Comparison of ENCODE assay signal across 23 cellular contexts in genomic region chr10:89219512-89220218, GRCh38. TPM values are rescaled to one million over a fixed set of nuclear protein-coding genes. Genes with fewer than 3 reads are reported as not detected.
DNase-seq lines count a peak whose midpoint lies in the region; ATAC-seq, FAIRE-seq and TF ChIP-seq lines count a peak whose summit lies in the region.
"Had no signal": no experiment of that assay in that cellular context is flagged by ENCODE, and none has a peak within 500 bp of the region (broad histone marks: within the 10 kb centered on the region; RNA-seq: fewer than 3 reads in every experiment).

No MANE protein-coding gene starts in this region.

- CTCF ChIA-PET in activated CD8-positive, alpha-beta T cell treated with anti-CD3 and anti-CD28 coated beads for 36 hours (lab: Charles Lee) = interaction anchor here (2.5 to 3.5 kb wide), 7 partner anchors 10 to 284 kb away, joined by 15 to 82 read pairs (median 27); partner anchors contain the start of genes CH25H and LIPA
- CTCF ChIA-PET in activated CD8-positive, alpha-beta memory T cell treated with anti-CD3 and anti-CD28 coated beads, Interleukin-2, amount 10 ng/mL, durations not matched to agents 7 days and 5 days (lab: Charles Lee) = interaction anchor here (2.6 to 2.9 kb wide), 2 partner anchors 283 to 287 kb away, joined by 13 to 42 read pairs; no protein-coding TSS in a partner anchor

- no peaks in the 10 kb centered on the region for H3K9me3 ChIP-seq in T-helper 17 cell (ENCODE audit: control insufficient read depth, low read length, poor library complexity, severe bottlenecking)
- H3K9me3 ChIP-seq: mucosa of descending colon, thoracic aorta had no signal

- H3K27ac ChIP-seq in substantia nigra (ENCODE audit: low read depth, low read length, poor library complexity, severe bottlenecking) = peak overlapping the region; percentile 68
- H3K27ac ChIP-seq: thoracic aorta had no signal

- no peaks in the 10 kb centered on the region for H3K9me3 Mint-ChIP-seq in activated CD8-positive, alpha-beta T cell treated with anti-CD3 and anti-CD28 coated beads for 36 hours
- H3K9me3 Mint-ChIP-seq in activated CD8-positive, alpha-beta memory T cell treated with anti-CD3 and anti-CD28 coated beads, Interleukin-2, amount 10 ng/mL, durations not matched to agents 7 days and 5 days (ENCODE audit: low read depth) = no peaks in the 10 kb centered on the region
- H3K9me3 Mint-ChIP-seq: CD4-positive, alpha-beta T cell had no signal

- H3K36me3 Mint-ChIP-seq in T-helper 17 cell (ENCODE audit: low read depth) = no peaks in the 10 kb centered on the region
- no peaks in the 10 kb centered on the region for H3K36me3 Mint-ChIP-seq in activated CD8-positive, alpha-beta T cell treated with anti-CD3 and anti-CD28 coated beads for 36 hours (ENCODE audit: low read depth)
- peaks cover 4% of the 10 kb centered on the region for H3K36me3 Mint-ChIP-seq in activated CD8-positive, alpha-beta memory T cell treated with anti-CD3 and anti-CD28 coated beads, Interleukin-2, amount 10 ng/mL, durations not matched to agents 7 days and 5 days

- H3K4me1 Mint-ChIP-seq in T-helper 17 cell = peaks cover 6% of the 10 kb centered on the region
- H3K4me1 Mint-ChIP-seq in activated CD8-positive, alpha-beta T cell treated with anti-CD3 and anti-CD28 coated beads for 36 hours (ENCODE audit: low read depth) = peaks cover 7% of the 10 kb centered on the region
- H3K4me1 Mint-ChIP-seq in activated CD8-positive, alpha-beta memory T cell treated with anti-CD3 and anti-CD28 coated beads, Interleukin-2, amount 10 ng/mL, durations not matched to agents 7 days and 5 days = peaks cover 7% of the 10 kb centered on the region

- POLR2A ChIA-PET in activated CD8-positive, alpha-beta T cell treated with anti-CD3 and anti-CD28 coated beads for 36 hours (lab: Charles Lee) = no interaction called here

- ATAC-seq in T-helper 17 cell (no peak), GM21526 (IDR thresholded peaks at IDR 0.05; ENCODE audit: low FRiP score, unreplicated experiment) (no peak)
- ATAC-seq in activated CD8-positive, alpha-beta T cell treated with anti-CD3 and anti-CD28 coated beads for 36 hours = no peak
- no peak for ATAC-seq in activated CD8-positive, alpha-beta memory T cell treated with anti-CD3 and anti-CD28 coated beads, Interleukin-2, amount 10 ng/mL, durations not matched to agents 7 days and 5 days
- ATAC-seq: mucosa of descending colon had no signal

- no peak for TF ChIP-seq CTCF in bronchial epithelial cell (IDR thresholded peaks at IDR 0.05; ENCODE audit: insufficient read depth, low read length, severe bottlenecking)
- no peak for TF ChIP-seq CTCF in activated CD8-positive, alpha-beta T cell treated with anti-CD3 and anti-CD28 coated beads for 36 hours (IDR thresholded peaks at IDR 0.05)

- no peaks in the 10 kb centered on the region for H3K36me3 ChIP-seq in bronchial epithelial cell (ENCODE audit: control insufficient read depth, insufficient read depth, low read length)

- H3K27me3 ChIP-seq in bronchial epithelial cell (ENCODE audit: control insufficient read depth, insufficient read depth, low read length) = no peaks in the 10 kb centered on the region

- no peaks in the 10 kb centered on the region for H3K27me3 Mint-ChIP-seq in T-helper 17 cell
- no peaks in the 10 kb centered on the region for H3K27me3 Mint-ChIP-seq in activated CD8-positive, alpha-beta T cell treated with anti-CD3 and anti-CD28 coated beads for 36 hours
- H3K27me3 Mint-ChIP-seq in activated CD8-positive, alpha-beta memory T cell treated with anti-CD3 and anti-CD28 coated beads, Interleukin-2, amount 10 ng/mL, durations not matched to agents 7 days and 5 days = no peaks in the 10 kb centered on the region
- H3K27me3 Mint-ChIP-seq: CD4-positive, alpha-beta T cell; progenitor cell of endocrine pancreas had no signal

- no peak overlapping the region for H3K4me3 Mint-ChIP-seq in T-helper 17 cell
- H3K4me3 Mint-ChIP-seq in activated CD8-positive, alpha-beta T cell treated with anti-CD3 and anti-CD28 coated beads for 36 hours = no peak overlapping the region
- no peak overlapping the region for H3K4me3 Mint-ChIP-seq in activated CD8-positive, alpha-beta memory T cell treated with anti-CD3 and anti-CD28 coated beads, Interleukin-2, amount 10 ng/mL, durations not matched to agents 7 days and 5 days
- H3K4me3 Mint-ChIP-seq: CD4-positive, alpha-beta T cell had no signal

- no peak overlapping the region for H3K4me3 ChIP-seq in bronchial epithelial cell (ENCODE audit: low read depth, low read length)
- H3K4me3 ChIP-seq: mucosa of descending colon, thoracic aorta had no signal

- intact Hi-C loops in activated CD8-positive, alpha-beta T cell treated with anti-CD3 and anti-CD28 coated beads for 36 hours (cut with micrococcal nuclease) = loop anchor here (5.0 kb wide), 1 partner anchor 382 kb away; no protein-coding TSS in a partner anchor

- DNase-seq in T-helper 17 cell (no peak), bronchial epithelial cell (ENCODE audit: low read depth) (peak; percentile 24), hypothalamus (lab: John Stamatoyannopoulos, UW) (peak in 29 of 51 donors; percentile 6 to 78 (median 42)), substantia nigra (lab: John Stamatoyannopoulos, UW) (peak in 38 of 49 donors; percentile 18 to 84 (median 57))
- DNase-seq in activated CD8-positive, alpha-beta T cell treated with anti-CD3 and anti-CD28 coated beads for 36 hours = no peak
- DNase-seq in activated CD8-positive, alpha-beta memory T cell treated with anti-CD3 and anti-CD28 coated beads, Interleukin-2, amount 10 ng/mL, durations not matched to agents 7 days and 5 days = no peak
- DNase-seq: activated CD4-positive, alpha-beta T cell treated with anti-CD3 and anti-CD28 coated beads, Interleukin-2, amount 50 U/mL, for 4 hours; activated gamma-delta T cell treated with Interleukin-2 at 50 U/mL for 16 hours; CD4-positive, alpha-beta T cell; cerebellar nuclear complex; effector CD8-positive, alpha-beta T cell; GDM1; KG1; left cardiac atrium; mucosa of descending colon; NCI-H1694 treated with DMSO at 0.1 percent for 48 hours; NCI-H69; T-helper 9 cell had no signal

- peak overlapping the region; percentile 32 for H3K27ac Mint-ChIP-seq in T-helper 17 cell
- no peak overlapping the region for H3K27ac Mint-ChIP-seq in activated CD8-positive, alpha-beta T cell treated with anti-CD3 and anti-CD28 coated beads for 36 hours
- no peak overlapping the region for H3K27ac Mint-ChIP-seq in activated CD8-positive, alpha-beta memory T cell treated with anti-CD3 and anti-CD28 coated beads, Interleukin-2, amount 10 ng/mL, durations not matched to agents 7 days and 5 days
- H3K27ac Mint-ChIP-seq: CD4-positive, alpha-beta T cell; progenitor cell of endocrine pancreas had no signal

- FAIRE-seq in bronchial epithelial cell (lab: Jason Lieb, UNC) = no peak

RNA-seq across cellular contexts. Expression of gene CH25H, which starts 12.5 kb away (rescaled TPM):
- total RNA-seq in T-helper 17 cell (under 1 TPM in 1 of 2 donors, not detected in 1; 0.44 TPM), bronchial epithelial cell (not detected in 2 replicates)
- total RNA-seq in activated CD8-positive, alpha-beta T cell treated with anti-CD3 and anti-CD28 coated beads for 36 hours = not detected
- not detected for total RNA-seq in activated CD8-positive, alpha-beta memory T cell treated with anti-CD3 and anti-CD28 coated beads, Interleukin-2, amount 10 ng/mL, durations not matched to agents 7 days and 5 days
- total RNA-seq: glomerular endothelial cell, HT-29, progenitor cell of endocrine pancreas had no signal

RNA-seq across cellular contexts. Expression of gene LIPA, which starts 31.9 kb away (rescaled TPM):
- total RNA-seq in T-helper 17 cell (10 to 100 TPM; 24.7 to 33.8 TPM), bronchial epithelial cell (13.6 and 20.8 TPM in 2 replicates)
- total RNA-seq in activated CD8-positive, alpha-beta T cell treated with anti-CD3 and anti-CD28 coated beads for 36 hours = 10 to 100 TPM; 20.4 to 20.7 TPM
- total RNA-seq in activated CD8-positive, alpha-beta memory T cell treated with anti-CD3 and anti-CD28 coated beads, Interleukin-2, amount 10 ng/mL, durations not matched to agents 7 days and 5 days = 10 to 100 TPM; 24.0 to 28.5 TPM

Comparison
In these comparisons a context has a peak if more than half of its experiments do, and no peak if none do; other contexts are left out.
1. DNase-seq: peak in bronchial epithelial cell (single experiment), hypothalamus (29 of 51) and substantia nigra (38 of 49); none in T-helper 17 cell (0 of 3), activated CD8-positive, alpha-beta T cell treated with anti-CD3 and anti-CD28 coated beads for 36 hours (single experiment) and activated CD8-positive, alpha-beta memory T cell treated with anti-CD3 and anti-CD28 coated beads, Interleukin-2, amount 10 ng/mL, durations not matched to agents 7 days and 5 days (single experiment).